22 cellular contexts compared by ENCODE assay signal in the genomic region with DNA sequence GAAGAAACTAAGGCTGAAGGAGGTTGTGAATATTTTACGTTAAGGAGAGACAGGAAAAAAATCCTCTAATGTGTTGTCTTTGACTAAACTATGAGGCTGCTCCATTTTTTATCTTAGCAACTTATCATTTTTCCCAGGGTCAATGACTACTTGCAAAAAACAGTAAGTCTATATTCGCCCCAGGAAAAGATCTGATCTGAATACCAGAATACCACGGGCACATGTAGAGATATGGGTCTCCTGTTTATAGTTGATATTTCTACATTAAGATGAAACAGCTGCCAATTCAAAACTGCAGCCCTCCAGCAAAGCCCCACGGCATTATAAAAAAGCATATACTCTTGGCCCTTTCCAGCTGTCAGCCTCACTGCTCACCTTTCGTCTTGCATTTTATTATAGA.
"Had no signal": no experiment of that assay in that cellular context is flagged by ENCODE, and none has a peak within 500 bp of the region (broad histone marks: within the 10 kb centered on the region; RNA-seq: fewer than 3 reads in every experiment).

No MANE protein-coding gene starts in this region.

- H3K4me3 ChIP-seq: K562 had no signal

- ATAC-seq: K562, Panc1, PC-3 had no signal

- DNase-seq: Kasumi-1, MV-4-11, NCI-H1048, NCI-H1105, NCI-H1417, NCI-H1436 treated with DMSO at 0.1 percent for 48 hours, NCI-H1694 treated with DMSO at 0.1 percent for 48 hours, NCI-H1930, NCI-H2081 treated with DMSO at 0.1 percent for 48 hours, NCI-H2171, NCI-H226, NCI-H446, NCI-H510A, NCI-H524 treated with DMSO at 0.1 percent for 48 hours, NCI-H69, NCI-H774, PC-3, SHP77 had no signal

- H3K9ac ChIP-seq: KMS-11 had no signal

- H3K4me2 ChIP-seq: KMS-11 had no signal

- H3K27ac ChIP-seq: KMS-11, RWPE1 had no signal
